7 cellular contexts compared by ENCODE assay signal in genomic region chr3:158644345-158644908, GRCh38.
DNase-seq lines count a peak whose midpoint lies in the region; ATAC-seq and TF ChIP-seq lines count a peak whose summit lies in the region.

GFM1 (plus strand) TSS chr3:158644527; CDS start chr3:158644635, 108 bp downstream.

- DNase-seq in NCI-H2029 (lab: John Stamatoyannopoulos, UW) (peak; percentile 96), T-helper 9 cell (peak; percentile 86), astrocyte of the hippocampus (ENCODE audit: low read depth, low spot score) (peak; percentile 97), hippocampal formation (lab: John Stamatoyannopoulos, UW) (peak; percentile 90 to 97), retinal pigment epithelial cell (ENCODE audit: low read depth) (peak; percentile 82)

- peak; percentile 98 for ATAC-seq in GM18502 (IDR thresholded peaks at IDR 0.05; ENCODE audit: poor library complexity, unreplicated experiment)
- peak; percentile 99 for ATAC-seq in HG02973 (IDR thresholded peaks at IDR 0.05; ENCODE audit: unreplicated experiment)

- peak; percentile 94 for TF ChIP-seq CTCF in retinal pigment epithelial cell (conservative IDR thresholded peaks at IDR 0.05; ENCODE audit: low read depth, low read length)

- peak within 1 kb of the TSS; percentile 99 for H3K4me3 ChIP-seq in retinal pigment epithelial cell (ENCODE audit: low read length)

Comparison
In these comparisons a context has a peak if more than half of its experiments do, and no peak if none do; other contexts are left out.
1. Peak in every context shown above with its lines: DNase-seq, ATAC-seq and H3K4me3 ChIP-seq.